ENCODE assay signal across 13 cellular contexts in the genomic region with DNA sequence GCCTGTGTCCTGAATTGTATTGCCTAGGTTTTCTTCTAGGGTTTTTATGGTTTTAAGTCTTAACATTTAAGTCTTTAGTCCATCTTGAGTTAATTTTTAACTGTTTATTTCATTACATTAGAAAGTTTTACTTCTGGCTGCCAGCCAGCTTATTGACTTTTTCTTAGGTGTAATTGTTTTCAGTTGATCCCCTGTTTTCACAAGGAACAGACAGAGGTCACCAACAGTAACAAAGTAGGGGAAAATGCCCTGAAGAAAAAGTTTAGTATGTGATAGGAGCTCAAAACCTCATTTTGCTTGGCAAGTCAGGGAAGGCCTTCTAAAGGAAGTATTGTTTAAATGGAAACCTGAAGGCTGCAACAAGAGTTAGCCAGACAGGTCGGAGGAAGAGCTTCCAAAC.
"Had no signal": no experiment of that assay in that cellular context is flagged by ENCODE, and none has a peak within 500 bp of the region (broad histone marks: within the 10 kb centered on the region; RNA-seq: fewer than 3 reads in every experiment).

No MANE protein-coding gene starts in this region.

- H3K4me3 Mint-ChIP-seq: activated B cell treated with CpG ODN at 0.5 μM for 24 hours; activated CD4-positive, alpha-beta T cell treated with anti-CD3 and anti-CD28 coated beads, Interleukin-2, amount 10 ng/mL, durations not matched to agents 7 days and 5 days had no signal

- H3K9me3 Mint-ChIP-seq: activated B cell treated with CpG ODN at 0.5 μM for 24 hours had no signal

- H3K9me3 ChIP-seq: upper lobe of left lung had no signal

- H2AFZ ChIP-seq: parathyroid adenoma had no signal

- H3K27ac ChIP-seq: coronary artery, parathyroid adenoma, upper lobe of left lung had no signal

- ATAC-seq: SK-N-SH treated with all-trans-retinoic acid at 6 μM for 48 hours had no signal

- H3K4me3 ChIP-seq: coronary artery, upper lobe of left lung had no signal

- H3K9ac ChIP-seq: parathyroid adenoma had no signal

- H3K27ac Mint-ChIP-seq: activated B cell treated with CpG ODN at 0.5 μM for 24 hours; activated CD4-positive, alpha-beta T cell treated with anti-CD3 and anti-CD28 coated beads, Interleukin-2, amount 10 ng/mL, durations not matched to agents 7 days and 5 days had no signal

- H3K27me3 Mint-ChIP-seq: activated B cell treated with CpG ODN at 0.5 μM for 24 hours; activated CD4-positive, alpha-beta T cell treated with anti-CD3 and anti-CD28 coated beads, Interleukin-2, amount 10 ng/mL, durations not matched to agents 7 days and 5 days had no signal

- DNase-seq: activated B cell treated with CpG ODN at 0.5 μM for 24 hours; activated CD4-positive, alpha-beta T cell treated with anti-CD3 and anti-CD28 coated beads, Interleukin-2, amount 10 ng/mL, durations not matched to agents 7 days and 5 days; activated gamma-delta T cell treated with Interleukin-2 at 50 U/mL for 16 hours; activated T-cell treated with anti-CD3 and anti-CD28 coated beads, Interleukin-2, amount 50 U/mL, for 1 hour; caudate nucleus; effector CD8-positive, alpha-beta T cell; foreskin melanocyte; head of caudate nucleus; stimulated activated naive CD4-positive, alpha-beta T cell; upper lobe of left lung had no signal

- H3K27me3 ChIP-seq: upper lobe of left lung had no signal
